ENCODE assay signal across 16 cellular contexts in genomic region chr2:54107903-54108615, GRCh38. TPM values are rescaled to one million over a fixed set of nuclear protein-coding genes. Genes with fewer than 3 reads are reported as not detected.
DNase-seq lines count a peak whose midpoint lies in the region; ATAC-seq, FAIRE-seq and TF ChIP-seq lines count a peak whose summit lies in the region.
"Had no signal": no experiment of that assay in that cellular context is flagged by ENCODE, and none has a peak within 500 bp of the region (broad histone marks: within the 10 kb centered on the region; RNA-seq: fewer than 3 reads in every experiment).

No MANE protein-coding gene starts in this region.

- H3K27me3 ChIP-seq in H1 (replicated peaks in 1 of 4; ENCODE audit: control insufficient read depth in 3 of 4, extremely low read depth in 1 of 4, insufficient read depth in 3 of 4, low read length in 3 of 4), result no peaks in the 10 kb centered on the region
- no peaks in the 10 kb centered on the region for H3K27me3 ChIP-seq in effector memory CD4-positive, alpha-beta T cell (replicated peaks; ENCODE audit: control insufficient read depth, insufficient read depth, low read length, poor library complexity, severe bottlenecking)
- H3K27me3 ChIP-seq: BLaER1 had no signal

- no peaks in the 10 kb centered on the region for H3K23me2 ChIP-seq in H1 (ENCODE audit: low read depth, low read length)

- H2BK15ac ChIP-seq in H1 (ENCODE audit: low read length), result no peak overlapping the region

- no TSS peak for BruUV-seq in OCI-LY7 (replicated peaks; lab: Mats Ljungman, UMichigan)

- H3K79me2 ChIP-seq in OCI-LY7 (ENCODE audit: insufficient read depth, low read depth, low read length), result no peaks in the 10 kb centered on the region
- no peaks in the 10 kb centered on the region for H3K79me2 ChIP-seq in H1 (ENCODE audit: control insufficient read depth in 1 of 2, insufficient read depth in 2 of 2, low read length in 2 of 2)

- no peak overlapping the region for H4K5ac ChIP-seq in H1 (ENCODE audit: insufficient read length, low read depth, low read length)

- H2BK120ac ChIP-seq in H1 (replicated peaks; ENCODE audit: low read depth, low read length), result no peak overlapping the region

- TF ChIP-seq EP300 in H1 (IDR thresholded peaks at IDR 0.05; ENCODE audit: borderline replicate concordance in 1 of 2, low read depth in 2 of 2, low read length in 2 of 2), result no peak

- H3K4me1 ChIP-seq in OCI-LY7 (ENCODE audit: insufficient read depth, low read length, poor library complexity, severe bottlenecking), result peaks cover 59% of the 10 kb centered on the region
- H3K4me1 ChIP-seq in H1 (replicated peaks in 1 of 4; ENCODE audit: control insufficient read depth in 3 of 4, insufficient read depth in 4 of 4, low read length in 3 of 4), result peaks cover 0 to 4% (median 1%) of the 10 kb centered on the region in 4 experiments; a peak in 1 of 7 replicates
- peaks cover 7% of the 10 kb centered on the region for H3K4me1 ChIP-seq in effector memory CD4-positive, alpha-beta T cell (ENCODE audit: control insufficient read depth, insufficient read depth, low read length, poor library complexity, severe bottlenecking)
- H3K4me1 ChIP-seq: prostate gland had no signal

- H3K9me3 Mint-ChIP-seq in neural crest cell, result no peaks in the 10 kb centered on the region

- no peak for ATAC-seq in GM21515 (IDR thresholded peaks at IDR 0.05; ENCODE audit: unreplicated experiment)

- no peak overlapping the region for H3K14ac ChIP-seq in H1 (ENCODE audit: insufficient read length)

- FAIRE-seq in H54 (lab: Jason Lieb, UNC) (peak; percentile 69), H1 (lab: Jason Lieb, UNC) (no peak)

- H3K4me3 ChIP-seq in OCI-LY7 (ENCODE audit: low read depth, low read length, poor library complexity, severe bottlenecking) (no peak overlapping the region), H1 (ENCODE audit: extremely low read depth in 1 of 4, insufficient read depth in 2 of 4, low read depth in 3 of 4, low read length in 4 of 4) (no peak overlapping the region)
- H3K4me3 ChIP-seq in effector memory CD4-positive, alpha-beta T cell (ENCODE audit: insufficient read depth, low read depth, low read length, poor library complexity, severe bottlenecking), result no peak overlapping the region
- H3K4me3 ChIP-seq: BLaER1, prostate gland had no signal

- no peak overlapping the region for H4K91ac ChIP-seq in H1 (replicated peaks; ENCODE audit: insufficient read length, low read length)

- 86% methylated on average over 10 of the region's 10 CpGs; no CpG with 5 or more reads in 1 of the 2 experiments for WGBS in H1 (ENCODE audit: extremely low coverage in 1 of 2, insufficient coverage in 1 of 2, insufficient read length in 1 of 2, insufficient replicate concordance in 2 of 2, low coverage in 1 of 2, low lambda C conversion rate in 2 of 2, missing lambda C conversion rate in 1 of 2), 2 experiments

- intact Hi-C loops in OCI-LY7 (cut with micrococcal nuclease; ENCODE audit: unreplicated experiment), result loop anchor here (1.0 to 10.0 kb wide), 4 partner anchors 395 to 677 kb away; no protein-coding TSS in a partner anchor

- H3K36me3 Mint-ChIP-seq in neural crest cell (ENCODE audit: low read depth), result no peaks in the 10 kb centered on the region

- DNase-seq in H54 (ENCODE audit: insufficient read length, low spot score), result no peak
- DNase-seq in OCI-LY7 (ENCODE audit: low spot score), result no peak
- no peak for DNase-seq in H1 (ENCODE audit: low read depth in 1 of 2, low spot score in 2 of 2)
- DNase-seq in neural crest cell (ENCODE audit: low read depth, low spot score), result no peak
- no peak for DNase-seq in activated CD4-positive, alpha-beta T cell treated with anti-CD3 and anti-CD28 coated beads, Interleukin-2, amount 50 U/mL, for 48 hours
- no peak for DNase-seq in activated CD4-positive, alpha-beta T cell treated with anti-CD3 and anti-CD28 coated beads for 4 hours
- DNase-seq in effector memory CD4-positive, alpha-beta T cell, result no peak
- DNase-seq: activated CD4-positive, alpha-beta T cell treated with anti-CD3 and anti-CD28 coated beads, Interleukin-2, amount 50 U/mL, for 1 hour; activated T-cell treated with anti-CD3 and anti-CD28 coated beads, Interleukin-2, amount 50 U/mL, for 48 hours; mesendoderm; NCI-H1417 treated with DMSO at 0.1 percent for 48 hours; NCI-H510A treated with DMSO at 0.1 percent for 48 hours had no signal

- POLR2A ChIA-PET in OCI-LY7 (lab: Charles Lee), result interaction anchor here (1.0 to 2.8 kb wide), 6 partner anchors 8 to 395 kb away, joined by 4 to 21 read pairs (median 8); no protein-coding TSS in a partner anchor
- POLR2A ChIA-PET in H1 (lab: Charles Lee; ENCODE audit: partially characterized antibody), result no interaction called here

- H3K9me3 ChIP-seq in OCI-LY7 (ENCODE audit: low read length) (no peaks in the 10 kb centered on the region), H1 (ENCODE audit: insufficient read depth in 2 of 2, low read depth in 1 of 2, low read length in 1 of 2) (no peaks in the 10 kb centered on the region)
- H3K9me3 ChIP-seq in effector memory CD4-positive, alpha-beta T cell (ENCODE audit: control insufficient read depth, low read length), result no peaks in the 10 kb centered on the region
- H3K9me3 ChIP-seq: BLaER1, prostate gland had no signal

- H4K20me1 ChIP-seq in OCI-LY7 (ENCODE audit: insufficient read depth, low read length), result no peaks in the 10 kb centered on the region
- H4K20me1 ChIP-seq in H1 (replicated peaks in 1 of 2; ENCODE audit: control insufficient read depth in 1 of 2, insufficient read depth in 2 of 2, low read length in 2 of 2), result no peaks in the 10 kb centered on the region
- H4K20me1 ChIP-seq: BLaER1 had no signal

- peak overlapping the region; percentile 35 for H3K27ac Mint-ChIP-seq in neural crest cell (ENCODE audit: unreplicated experiment)

- H2BK12ac ChIP-seq in H1 (ENCODE audit: low read depth, low read length), result no peak overlapping the region

- TF ChIP-seq POLR2A in H54 (IDR thresholded peaks at IDR 0.05; ENCODE audit: low read depth, low read length) (no peak), H1 (IDR thresholded peaks at IDR 0.05; ENCODE audit: control extremely low read depth in 1 of 2, low read depth in 2 of 2, low read length in 2 of 2) (no peak)

- no peak overlapping the region for H3K9ac ChIP-seq in H1 (replicated peaks in 1 of 4; ENCODE audit: extremely low read depth in 1 of 4, low read depth in 3 of 4, low read length in 3 of 4)
- H3K9ac ChIP-seq: BLaER1, KMS-11 had no signal

- no peak overlapping the region for H2AK5ac ChIP-seq in H1 (ENCODE audit: low read depth, low read length)

- H3K27ac ChIP-seq in OCI-LY7 (ENCODE audit: low read depth, low read length, poor library complexity, severe bottlenecking) (peak overlapping the region; percentile 25), H1 (ENCODE audit: low read depth, low read length) (no peak overlapping the region)
- H3K27ac ChIP-seq in effector memory CD4-positive, alpha-beta T cell (ENCODE audit: insufficient read depth, low read length, poor library complexity, severe bottlenecking), result no peak overlapping the region
- H3K27ac ChIP-seq: BLaER1, KMS-11, prostate gland had no signal

- H2BK20ac ChIP-seq in H1 (ENCODE audit: low read length), result no peak overlapping the region

- no peak overlapping the region for H3K4me3 Mint-ChIP-seq in neural crest cell

- no peak overlapping the region for H3K4ac ChIP-seq in H1 (replicated peaks; ENCODE audit: insufficient read length, low read depth, low read length)

- no peaks in the 10 kb centered on the region for H3K79me1 ChIP-seq in H1 (ENCODE audit: low read depth, low read length)

- H4K8ac ChIP-seq in H1 (ENCODE audit: extremely low read depth, insufficient read depth, low read length), result no peak overlapping the region

- no peak overlapping the region for H3K56ac ChIP-seq in H1 (replicated peaks; ENCODE audit: insufficient read length, low read depth, low read length)

- no peak overlapping the region for H2BK5ac ChIP-seq in H1 (ENCODE audit: low read depth, low read length)

- H3K27me3 Mint-ChIP-seq in neural crest cell (ENCODE audit: low read depth), result no peaks in the 10 kb centered on the region

- TF ChIP-seq RAD21 in H1 (IDR thresholded peaks at IDR 0.05 in 1 of 2, conservative IDR thresholded peaks at IDR 0.05 in 1 of 2; ENCODE audit: low read depth in 2 of 2, low read length in 2 of 2), result no peak

- H3K4me2 ChIP-seq in OCI-LY7 (ENCODE audit: low read length), result peak overlapping the region; percentile 66
- no peak overlapping the region for H3K4me2 ChIP-seq in H1 (ENCODE audit: insufficient read depth in 1 of 2, low read depth in 2 of 2, low read length in 2 of 2)
- H3K4me2 ChIP-seq: BLaER1, KMS-11 had no signal

- CTCF ChIA-PET in OCI-LY7 (lab: Charles Lee; ENCODE audit: unreplicated experiment), result interaction anchor here (0.9 to 3.7 kb wide), 3 partner anchors 8 to 597 kb away, joined by 3 to 18 read pairs (median 7); no protein-coding TSS in a partner anchor
- CTCF ChIA-PET in H1 (lab: Charles Lee; ENCODE audit: partially characterized antibody), result interaction anchor here (0.6 to 5.8 kb wide), 33 partner anchors 9 to 814 kb away, joined by 3 to 62 read pairs (median 4); no protein-coding TSS in a partner anchor

- H2AFZ ChIP-seq in OCI-LY7 (ENCODE audit: low read length) (peak overlapping the region; percentile 89), H1 (ENCODE audit: low read length) (peak overlapping the region; percentile 1; the same call in 1 of the 2 replicates)

- H3K18ac ChIP-seq in H1 (ENCODE audit: extremely low read depth, low read length), result no peak overlapping the region

- H3K4me1 Mint-ChIP-seq in neural crest cell, result peaks cover 19% of the 10 kb centered on the region

- TF ChIP-seq CTCF in OCI-LY7 (conservative IDR thresholded peaks at IDR 0.05; ENCODE audit: low read length), result 0 out of 2 replicates have a peak, but pooled peaks have one; percentile 31
- no peak for TF ChIP-seq CTCF in H1 (IDR thresholded peaks at IDR 0.05; ENCODE audit: control extremely low read depth in 1 of 3, insufficient read depth in 1 of 3, low read depth in 1 of 3, low read length in 3 of 3)
- no peak for TF ChIP-seq CTCF in neural crest cell (conservative IDR thresholded peaks at IDR 0.05)

- no peaks in the 10 kb centered on the region for H3K9me2 ChIP-seq in OCI-LY7 (ENCODE audit: insufficient read depth, low read length)

- no peak overlapping the region for H3K23ac ChIP-seq in H1 (ENCODE audit: insufficient read length)

- H3K36me3 ChIP-seq in OCI-LY7 (ENCODE audit: insufficient read depth, low read length) (no peaks in the 10 kb centered on the region), H1 (ENCODE audit: control insufficient read depth in 2 of 4, insufficient read depth in 4 of 4, low read length in 3 of 4) (no peaks in the 10 kb centered on the region)
- H3K36me3 ChIP-seq in effector memory CD4-positive, alpha-beta T cell (ENCODE audit: control insufficient read depth, insufficient read depth, low read length), result no peaks in the 10 kb centered on the region
- H3K36me3 ChIP-seq: BLaER1, prostate gland had no signal

RNA-seq across cellular contexts. Expression of gene ACYP2, which starts 7.4 kb away (rescaled TPM):
- total RNA-seq in OCI-LY7 (2014; rRNA removed; shearing (Covaris generic)), result 17.9 and 18.7 TPM in 2 replicates
- total RNA-seq in OCI-LY7 (2022) (18.5 and 20.6 TPM in 2 replicates), neural crest cell (5.9 and 8.3 TPM in 2 replicates)
- total RNA-seq in H1 (2021; fragmentation: NEBNext Ultra II Directional; extraction: Animal tissue kit (Norgen Biotek cat#: 25700)), result 3.4 and 4.4 TPM in 2 replicates
- 3.4 and 3.7 TPM in 2 replicates for polyA plus RNA-seq in H1 (2011; rRNA removed)
- 3.9 TPM for polyA plus RNA-seq in H1 (2011; cell fraction: cytosol; rRNA removed)
- 3.4 TPM for polyA plus RNA-seq in H1 (2011; cell fraction: nucleus; rRNA removed)
- 2.2 to 5.6 TPM (median 3.3 TPM) in 4 replicates for polyA plus RNA-seq in H1 (2012, experiment 1 of 2)
- 2.6 TPM for polyA plus RNA-seq in H1 (2012, experiment 2 of 2)
- polyA plus RNA-seq in H1 (2013, experiment 1 of 2), result 3.1 TPM
- polyA plus RNA-seq in H1 (2013, experiment 2 of 2), result 2.6 TPM
- polyA minus RNA-seq in H1 (2011; rRNA and poly(A)+ RNA removed), result 1.7 and 1.8 TPM in 2 replicates
- 2.5 TPM for polyA minus RNA-seq in H1 (2011; cell fraction: cytosol; rRNA and poly(A)+ RNA removed)
- 9.7 TPM for polyA minus RNA-seq in H1 (2011; cell fraction: nucleus; rRNA and poly(A)+ RNA removed)
